Comparison of ENCODE assay signal across 1 cellular context in genomic region chr11:119258180-119258579, GRCh38.
TF ChIP-seq lines count a peak whose summit lies in the region.

No MANE protein-coding gene starts in this region.

TF ChIP-seq in GM23338, 12 proteins besides CTCF, POLR2A, EP300 and RAD21 (continued from another document):
- no peak for TF ChIP-seq ZNF462 (CRISPR knock-in tag; IDR thresholded peaks at IDR 0.05)
- TF ChIP-seq ZNF114 (CRISPR knock-in tag; IDR thresholded peaks at IDR 0.05), result no peak
- TF ChIP-seq EZH2phosphoT487 (IDR thresholded peaks at IDR 0.05; ENCODE audit: unreplicated experiment), result no peak
- no peak for TF ChIP-seq REST (IDR thresholded peaks at IDR 0.05; ENCODE audit: unreplicated experiment)
- TF ChIP-seq ETS1 (IDR thresholded peaks at IDR 0.05), result no peak
- TF ChIP-seq POLR2AphosphoS5 (IDR thresholded peaks at IDR 0.05; ENCODE audit: low read depth), result no peak
- no peak for TF ChIP-seq JUNB (IDR thresholded peaks at IDR 0.05; ENCODE audit: unreplicated experiment)
- no peak for TF ChIP-seq CREB1 (CRISPR knock-in tag; IDR thresholded peaks at IDR 0.05; ENCODE audit: low read depth)
- no peak for TF ChIP-seq NANOG (IDR thresholded peaks at IDR 0.05; ENCODE audit: borderline replicate concordance)
- TF ChIP-seq EZH2 (IDR thresholded peaks at IDR 0.05; ENCODE audit: low read depth, unreplicated experiment), result no peak
